ENCODE assay signal across 7 cellular contexts in the genomic region with DNA sequence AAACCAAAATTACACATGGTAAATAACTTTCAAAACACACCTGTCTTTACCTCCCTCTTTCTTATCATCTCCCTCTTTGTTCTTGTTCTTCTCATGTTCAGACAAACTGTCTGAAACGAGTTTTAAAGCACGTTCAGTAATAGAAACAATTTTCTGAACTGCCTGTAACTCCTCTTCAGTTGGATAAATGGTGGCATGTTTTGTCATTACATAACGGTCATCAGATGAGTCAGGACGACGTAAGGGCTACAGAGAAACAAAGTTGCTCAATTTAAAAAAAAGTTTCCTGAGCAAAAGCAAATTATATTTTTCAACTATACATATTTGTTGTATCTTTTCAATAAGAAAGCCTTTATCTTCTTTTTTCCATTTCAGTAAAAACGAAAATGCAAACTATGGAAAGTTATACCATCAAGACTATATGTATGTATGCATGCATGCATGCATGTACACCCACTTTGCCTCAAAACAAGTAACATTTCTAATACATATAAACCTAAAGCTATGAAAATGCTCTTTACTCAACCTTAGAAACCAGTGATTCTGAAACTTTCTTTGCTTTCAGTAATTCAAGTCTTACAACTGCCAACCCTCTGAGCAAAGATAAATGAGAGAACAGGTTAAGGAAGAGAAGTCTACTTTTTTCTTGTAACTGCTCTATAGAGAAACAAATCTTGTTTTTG. TPM values are rescaled to one million over a fixed set of nuclear protein-coding genes. Genes with fewer than 3 reads are reported as not detected.
DNase-seq lines count a peak whose midpoint lies in the region; ATAC-seq and TF ChIP-seq lines count a peak whose summit lies in the region.

No MANE protein-coding gene starts in this region.

- TF ChIP-seq CTCF in cardiac fibroblast (IDR thresholded peaks at IDR 0.05; ENCODE audit: low read depth, low read length) (no peak), sigmoid colon (IDR thresholded peaks at IDR 0.05) (no peak)

- 61 to 68% methylated on average over 6 of the region's 6 CpGs for WGBS in sigmoid colon, 2 donors

- peak overlapping the region; percentile 10 to 54 (median 43) for H3K27ac ChIP-seq in sigmoid colon

- ATAC-seq in HG02623 (IDR thresholded peaks at IDR 0.05; ENCODE audit: unreplicated experiment), result no peak

- H3K9me3 ChIP-seq in sigmoid colon, result no peaks in the 10 kb centered on the region

- intact Hi-C loops in sigmoid colon (cut with DNase I), result no loop called here

- H3K36me3 ChIP-seq in sigmoid colon, result peaks cover 0 to 97% (median 22%) of the 10 kb centered on the region in 4 donors

- TF ChIP-seq EP300 in sigmoid colon (IDR thresholded peaks at IDR 0.05), result no peak

- no peak for TF ChIP-seq POLR2A in sigmoid colon (IDR thresholded peaks at IDR 0.05)

- peak; percentile 24 for DNase-seq in GM04504 (ENCODE audit: low read depth)
- DNase-seq in NOMO-1 treated with dmso at 0.1 percent for 144 hours (lab: John Stamatoyannopoulos, UW; ENCODE audit: unreplicated experiment), result peak; percentile 60
- peak; percentile 62 to 88 for DNase-seq in cardiac fibroblast (ENCODE audit: low read depth in 2 of 2)
- no peak for DNase-seq in sigmoid colon
- no peak for DNase-seq in GDM1 (lab: John Stamatoyannopoulos, UW)
- no peak for DNase-seq in medulla oblongata (ENCODE audit: extremely low spot score)

- H3K27me3 ChIP-seq in sigmoid colon, result no peaks in the 10 kb centered on the region

- H3K4me3 ChIP-seq in cardiac fibroblast (replicated peaks in 1 of 2; ENCODE audit: low read depth in 2 of 2, low read length in 2 of 2) (no peak overlapping the region), sigmoid colon (no peak overlapping the region)

- peaks cover 0 to 32% (median 21%) of the 10 kb centered on the region in 4 donors for H3K4me1 ChIP-seq in sigmoid colon

RNA-seq across cellular contexts. Expression of gene ZFR, which starts 56.0 kb away (rescaled TPM):
- 10 to 100 TPM; 71.8 to 99.9 (median 81.7) TPM for total RNA-seq in sigmoid colon
- polyA plus RNA-seq in sigmoid colon, result 10 to 100 TPM; 25.8 to 30.7 (median 26.5) TPM

Comparison
In these comparisons a context has a peak if more than half of its experiments do, and no peak if none do; other contexts are left out.
1. DNase-seq: peak in GM04504 (single experiment), NOMO-1 treated with dmso at 0.1 percent for 144 hours (single experiment) and cardiac fibroblast (2 of 2); none in sigmoid colon (single experiment), GDM1 (single experiment) and medulla oblongata (single experiment).